Comparison of ENCODE assay signal across 22 cellular contexts in genomic region chr10:62182595-62182994, GRCh38.
A peak's percentile ranks its signal among the peaks of the same experiment; 100 is the strongest.
DNase-seq lines count a peak whose midpoint lies in the region; ATAC-seq, FAIRE-seq and TF ChIP-seq lines count a peak whose summit lies in the region.
"Had no signal": no experiment of that assay in that cellular context is flagged by ENCODE, and none has a peak within 500 bp of the region (broad histone marks: within the 10 kb centered on the region; RNA-seq: fewer than 3 reads in every experiment).

No MANE protein-coding gene starts in this region.

- peak overlapping the region; percentile 98 for H3K27ac Mint-ChIP-seq in activated naive CD4-positive, alpha-beta T cell treated with anti-CD3 and anti-CD28 coated beads for 36 hours
- peak overlapping the region; percentile 75 for H3K27ac Mint-ChIP-seq in T-helper 17 cell
- peak overlapping the region; percentile 87 for H3K27ac Mint-ChIP-seq in activated naive CD8-positive, alpha-beta T cell treated with anti-CD3 and anti-CD28 coated beads, Interleukin-2, amount 10 ng/mL, durations not matched to agents 7 days and 5 days
- H3K27ac Mint-ChIP-seq in stimulated activated naive B cell treated with anti-CD40 and anti-IgM and Interleukin-4, amounts not matched to agents 10 μg/mL and 1 μg/mL and 100 μg/mL, for 72 hours: peak overlapping the region; percentile 42
- H3K27ac Mint-ChIP-seq: endodermal cell had no signal

- intact Hi-C loops in activated naive CD4-positive, alpha-beta T cell treated with anti-CD3 and anti-CD28 coated beads for 36 hours (cut with micrococcal nuclease): loop anchor here (2.0 to 10.0 kb wide), 7 partner anchors 48 to 1085 kb away; partner anchors contain the start of gene NRBF2

- no peaks in the 10 kb centered on the region for H3K9me3 ChIP-seq in T-helper 17 cell (ENCODE audit: control insufficient read depth, low read length, poor library complexity, severe bottlenecking)
- H3K9me3 ChIP-seq: esophagus squamous epithelium, MG63, psoas muscle, testis had no signal

- POLR2A ChIA-PET in activated naive CD8-positive, alpha-beta T cell treated with anti-CD3 and anti-CD28 coated beads, Interleukin-2, amount 10 ng/mL, durations not matched to agents 7 days and 5 days (lab: Charles Lee): interaction anchor here (1.3 to 5.0 kb wide), 8 partner anchors 10 to 282 kb away, joined by 5 to 56 read pairs (median 8); no protein-coding TSS in a partner anchor

- ATAC-seq in T-helper 17 cell (no peak), HG03097 (IDR thresholded peaks at IDR 0.05; ENCODE audit: low FRiP score, unreplicated experiment) (no peak), HG03045 (IDR thresholded peaks at IDR 0.05; ENCODE audit: unreplicated experiment) (no peak)
- no peak for ATAC-seq in activated naive CD8-positive, alpha-beta T cell treated with anti-CD3 and anti-CD28 coated beads, Interleukin-2, amount 10 ng/mL, durations not matched to agents 7 days and 5 days (ENCODE audit: low read depth)
- no peak for ATAC-seq in stimulated activated naive B cell treated with anti-CD40 and anti-IgM and Interleukin-4, amounts not matched to agents 10 μg/mL and 1 μg/mL and 100 μg/mL, for 72 hours (replicated peaks)
- ATAC-seq: left colon, psoas muscle had no signal

- DNase-seq in activated naive CD4-positive, alpha-beta T cell treated with anti-CD3 and anti-CD28 coated beads for 36 hours: no peak
- no peak for DNase-seq in activated naive CD4-positive, alpha-beta T cell (lab: John Stamatoyannopoulos, UW)
- DNase-seq in T-helper 17 cell: no peak
- DNase-seq in activated naive CD8-positive, alpha-beta T cell treated with anti-CD3 and anti-CD28 coated beads, Interleukin-2, amount 10 ng/mL, durations not matched to agents 7 days and 5 days: no peak
- no peak for DNase-seq in stimulated activated naive B cell treated with anti-CD40 and anti-IgM and Interleukin-4, amounts not matched to agents 10 μg/mL and 1 μg/mL and 100 μg/mL, for 72 hours
- no peak for DNase-seq in D721Med (ENCODE audit: insufficient read length, low spot score)
- DNase-seq: DMS 273 treated with DMSO at 0.1 percent for 48 hours, endodermal cell, esophagus squamous epithelium, GM23248, left colon, MG63, NCI-H1417, NCI-H2081, NCI-H345, NCI-H774, nucleus accumbens, psoas muscle, testis had no signal

- CTCF ChIA-PET in activated naive CD4-positive, alpha-beta T cell treated with anti-CD3 and anti-CD28 coated beads for 36 hours (lab: Charles Lee): interaction anchor here (0.9 to 2.5 kb wide), 7 partner anchors 10 to 283 kb away, joined by 3 to 13 read pairs (median 4); no protein-coding TSS in a partner anchor

- peaks cover 86% of the 10 kb centered on the region for H3K4me1 Mint-ChIP-seq in activated naive CD4-positive, alpha-beta T cell treated with anti-CD3 and anti-CD28 coated beads for 36 hours (ENCODE audit: low read depth)
- peaks cover 50% of the 10 kb centered on the region for H3K4me1 Mint-ChIP-seq in T-helper 17 cell
- peaks cover 61% of the 10 kb centered on the region for H3K4me1 Mint-ChIP-seq in activated naive CD8-positive, alpha-beta T cell treated with anti-CD3 and anti-CD28 coated beads, Interleukin-2, amount 10 ng/mL, durations not matched to agents 7 days and 5 days
- peaks cover 27 to 53% of the 10 kb centered on the region in 2 donors for H3K4me1 Mint-ChIP-seq in stimulated activated naive B cell treated with anti-CD40 and anti-IgM and Interleukin-4, amounts not matched to agents 10 μg/mL and 1 μg/mL and 100 μg/mL, for 72 hours
- H3K4me1 Mint-ChIP-seq: endodermal cell had no signal

- no peak overlapping the region for H3K4me3 Mint-ChIP-seq in activated naive CD4-positive, alpha-beta T cell treated with anti-CD3 and anti-CD28 coated beads for 36 hours
- H3K4me3 Mint-ChIP-seq in T-helper 17 cell: no peak overlapping the region
- H3K4me3 Mint-ChIP-seq in activated naive CD8-positive, alpha-beta T cell treated with anti-CD3 and anti-CD28 coated beads, Interleukin-2, amount 10 ng/mL, durations not matched to agents 7 days and 5 days: no peak overlapping the region
- no peak overlapping the region for H3K4me3 Mint-ChIP-seq in stimulated activated naive B cell treated with anti-CD40 and anti-IgM and Interleukin-4, amounts not matched to agents 10 μg/mL and 1 μg/mL and 100 μg/mL, for 72 hours
- H3K4me3 Mint-ChIP-seq: endodermal cell had no signal

- no peak for TF ChIP-seq CTCF in D721Med (IDR thresholded peaks at IDR 0.05; ENCODE audit: insufficient read depth, missing control alignments)

- no peak for FAIRE-seq in D721Med (lab: Jason Lieb, UNC)
- FAIRE-seq: frontal cortex had no signal

- H3K9me3 Mint-ChIP-seq in activated naive CD4-positive, alpha-beta T cell treated with anti-CD3 and anti-CD28 coated beads for 36 hours: peaks cover 22% of the 10 kb centered on the region
- H3K9me3 Mint-ChIP-seq in activated naive CD8-positive, alpha-beta T cell treated with anti-CD3 and anti-CD28 coated beads, Interleukin-2, amount 10 ng/mL, durations not matched to agents 7 days and 5 days: peaks cover 17% of the 10 kb centered on the region
- H3K9me3 Mint-ChIP-seq in stimulated activated naive B cell treated with anti-CD40 and anti-IgM and Interleukin-4, amounts not matched to agents 10 μg/mL and 1 μg/mL and 100 μg/mL, for 72 hours: peaks cover 9 to 14% of the 10 kb centered on the region in 2 donors

- H3K36me3 Mint-ChIP-seq in activated naive CD4-positive, alpha-beta T cell treated with anti-CD3 and anti-CD28 coated beads for 36 hours (ENCODE audit: low read depth): peaks cover 30% of the 10 kb centered on the region
- peaks cover 2% of the 10 kb centered on the region for H3K36me3 Mint-ChIP-seq in T-helper 17 cell (ENCODE audit: low read depth)
- peaks cover 48% of the 10 kb centered on the region for H3K36me3 Mint-ChIP-seq in activated naive CD8-positive, alpha-beta T cell treated with anti-CD3 and anti-CD28 coated beads, Interleukin-2, amount 10 ng/mL, durations not matched to agents 7 days and 5 days
- peaks cover 9 to 21% of the 10 kb centered on the region in 2 donors for H3K36me3 Mint-ChIP-seq in stimulated activated naive B cell treated with anti-CD40 and anti-IgM and Interleukin-4, amounts not matched to agents 10 μg/mL and 1 μg/mL and 100 μg/mL, for 72 hours

- no peaks in the 10 kb centered on the region for H3K27me3 Mint-ChIP-seq in activated naive CD4-positive, alpha-beta T cell treated with anti-CD3 and anti-CD28 coated beads for 36 hours (ENCODE audit: low read depth)
- H3K27me3 Mint-ChIP-seq in T-helper 17 cell: no peaks in the 10 kb centered on the region
- no peaks in the 10 kb centered on the region for H3K27me3 Mint-ChIP-seq in activated naive CD8-positive, alpha-beta T cell treated with anti-CD3 and anti-CD28 coated beads, Interleukin-2, amount 10 ng/mL, durations not matched to agents 7 days and 5 days
- no peaks in the 10 kb centered on the region for H3K27me3 Mint-ChIP-seq in stimulated activated naive B cell treated with anti-CD40 and anti-IgM and Interleukin-4, amounts not matched to agents 10 μg/mL and 1 μg/mL and 100 μg/mL, for 72 hours

Comparison
In these comparisons a context has a peak if more than half of its experiments do, and no peak if none do; other contexts are left out.
1. H3K27ac Mint-ChIP-seq: peak in every context shown above with its lines; median percentile 98 in activated naive CD4-positive, alpha-beta T cell treated with anti-CD3 and anti-CD28 coated beads for 36 hours; 87 in activated naive CD8-positive, alpha-beta T cell treated with anti-CD3 and anti-CD28 coated beads, Interleukin-2, amount 10 ng/mL, durations not matched to agents 7 days and 5 days; 75 in T-helper 17 cell; 42 in stimulated activated naive B cell treated with anti-CD40 and anti-IgM and Interleukin-4, amounts not matched to agents 10 μg/mL and 1 μg/mL and 100 μg/mL, for 72 hours.